Comparison of ENCODE assay signal across 14 cellular contexts in the genomic region with DNA sequence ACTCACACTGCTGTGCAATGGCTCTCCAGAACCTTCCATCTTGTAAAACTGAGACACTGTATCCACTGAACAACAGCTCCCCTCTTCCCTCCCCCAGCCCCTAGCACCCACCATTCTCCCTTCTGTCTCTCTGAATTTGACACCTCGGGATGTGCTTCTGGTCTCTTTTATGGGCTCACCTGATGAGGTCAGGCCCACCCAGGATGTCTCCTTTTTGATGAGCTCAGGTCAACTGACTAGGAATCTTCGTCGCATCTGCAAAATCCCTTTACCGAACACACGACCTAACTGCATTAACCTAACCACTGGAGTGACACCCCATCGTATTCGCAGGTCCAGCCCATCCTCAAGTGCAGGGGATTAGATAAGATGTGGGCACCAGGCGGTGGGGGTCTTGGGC.
DNase-seq lines count a peak whose midpoint lies in the region; ATAC-seq, FAIRE-seq and TF ChIP-seq lines count a peak whose summit lies in the region.
"Had no signal": no experiment of that assay in that cellular context is flagged by ENCODE, and none has a peak within 500 bp of the region (broad histone marks: within the 10 kb centered on the region; RNA-seq: fewer than 3 reads in every experiment).

No MANE protein-coding gene starts in this region.

- POLR2A ChIA-PET in activated B cell treated with CpG ODN at 0.5 μM for 24 hours (lab: Charles Lee): interaction anchor here (0.6 to 21.5 kb wide), 5 partner anchors 8 to 376 kb away, joined by 5 to 582 read pairs (median 15); partner anchors contain the start of gene GADD45B

- peaks cover 13% of the 10 kb centered on the region for H3K36me3 Mint-ChIP-seq in activated B cell treated with CpG ODN at 0.5 μM for 24 hours (ENCODE audit: low read depth)

- H3K36me3 ChIP-seq in right lobe of liver: no peaks in the 10 kb centered on the region
- H3K36me3 ChIP-seq: BE2C had no signal

- peaks cover 0 to 66% (median 31%) of the 10 kb centered on the region in 4 donors for H3K4me1 ChIP-seq in right lobe of liver
- H3K4me1 ChIP-seq: BE2C had no signal

- CTCF ChIA-PET in activated B cell treated with CpG ODN at 0.5 μM for 24 hours (lab: Charles Lee): interaction anchor here (1.0 to 14.6 kb wide), 5 partner anchors 8 to 121 kb away, joined by 3 to 336 read pairs (median 5); no protein-coding TSS in a partner anchor

- DNase-seq in GM12891 (ENCODE audit: insufficient read length, low spot score) (no peak), activated B cell treated with CpG ODN at 0.5 μM for 24 hours (no peak), right lobe of liver (no peak), islet precursor cell (no peak)
- no peak for DNase-seq in stimulated activated naive CD8-positive, alpha-beta T cell treated with anti-CD3 and anti-CD28 coated beads, Interleukin-15, Interleukin-2, amounts not matched to agents 100 U/mL and 50 U/mL, for 24 hours
- DNase-seq in activated naive CD4-positive, alpha-beta T cell (lab: John Stamatoyannopoulos, UW): no peak
- DNase-seq: activated effector memory CD4-positive, alpha-beta T cell treated with anti-CD3 and anti-CD28 coated beads, Interleukin-2, amount 50 U/mL, for 16 hours; anterior cingulate cortex; BE2C; cortex of kidney; NCI-H2081 treated with DMSO at 0.1 percent for 48 hours; nephron progenitor cell had no signal

- H3K27me3 Mint-ChIP-seq in activated B cell treated with CpG ODN at 0.5 μM for 24 hours: no peaks in the 10 kb centered on the region

- H3K27ac ChIP-seq in right lobe of liver (peak overlapping the region; percentile 86 to 94 (median 88)), temporal lobe (ENCODE audit: low read depth, low read length) (peak overlapping the region; percentile 20)

- ATAC-seq in activated B cell treated with CpG ODN at 0.5 μM for 24 hours (ENCODE audit: low read depth) (no peak), right lobe of liver (no peak)
- no peak for ATAC-seq in stimulated activated naive CD8-positive, alpha-beta T cell treated with anti-CD3 and anti-CD28 coated beads, Interleukin-15, Interleukin-2, amounts not matched to agents 100 U/mL and 50 U/mL, for 24 hours
- ATAC-seq: HCT116 had no signal

- H3K4me1 Mint-ChIP-seq in activated B cell treated with CpG ODN at 0.5 μM for 24 hours: peaks cover 95% of the 10 kb centered on the region

- peak overlapping the region; percentile 32 for H3K4me3 Mint-ChIP-seq in activated B cell treated with CpG ODN at 0.5 μM for 24 hours
- H3K4me3 Mint-ChIP-seq: nephron progenitor cell had no signal

- TF ChIP-seq POLR2A in GM12891 (IDR thresholded peaks at IDR 0.05; ENCODE audit: low read depth, low read length) (no peak), right lobe of liver (IDR thresholded peaks at IDR 0.05) (no peak)

- peak; percentile 70 for FAIRE-seq in GM12891 (lab: Jason Lieb, UNC)

- 97% methylated on average over 8 of the region's 8 CpGs for WGBS in right lobe of liver (ENCODE audit: insufficient coverage, low coverage, low lambda C conversion rate, missing lambda C conversion rate)

- H3K27me3 ChIP-seq in right lobe of liver: no peaks in the 10 kb centered on the region
- H3K27me3 ChIP-seq: BE2C had no signal

- TF ChIP-seq CTCF in activated B cell treated with CpG ODN at 0.5 μM for 24 hours (IDR thresholded peaks at IDR 0.05) (no peak), right lobe of liver (IDR thresholded peaks at IDR 0.05) (no peak)

- no peaks in the 10 kb centered on the region for H3K9me3 Mint-ChIP-seq in activated B cell treated with CpG ODN at 0.5 μM for 24 hours

- H3K9me3 ChIP-seq in right lobe of liver: no peaks in the 10 kb centered on the region
- H3K9me3 ChIP-seq: BE2C had no signal

- intact Hi-C loops in activated B cell treated with CpG ODN at 0.5 μM for 24 hours (cut with micrococcal nuclease): loop anchor here (10.0 kb wide), 1 partner anchor 964 kb away; no protein-coding TSS in a partner anchor
- intact Hi-C loops in right lobe of liver (cut with DNase I): loop anchor here in 1 of 2 donors (5.0 kb wide), 1 partner anchor 51 kb away; no protein-coding TSS in a partner anchor

- no peak overlapping the region for H3K4me3 ChIP-seq in right lobe of liver

- peak overlapping the region; percentile 94 for H3K27ac Mint-ChIP-seq in activated B cell treated with CpG ODN at 0.5 μM for 24 hours
- H3K27ac Mint-ChIP-seq: nephron progenitor cell had no signal

TF ChIP-seq in GM12891, 5 proteins besides CTCF, POLR2A, EP300 and RAD21:
- TF ChIP-seq SPI1 (IDR thresholded peaks at IDR 0.05; ENCODE audit: low read depth, low read length) (no peak), POU2F2 (IDR thresholded peaks at IDR 0.05; ENCODE audit: low read depth, low read length) (no peak), TAF1 (IDR thresholded peaks at IDR 0.05; ENCODE audit: low read depth, low read length) (no peak), PAX5 (IDR thresholded peaks at IDR 0.05; ENCODE audit: insufficient read depth, low read length, severe bottlenecking) (no peak), POLR2AphosphoS5 (IDR thresholded peaks at IDR 0.05; ENCODE audit: low read depth, low read length) (no peak)
